ENCODE assay signal across 8 cellular contexts in the genomic region with DNA sequence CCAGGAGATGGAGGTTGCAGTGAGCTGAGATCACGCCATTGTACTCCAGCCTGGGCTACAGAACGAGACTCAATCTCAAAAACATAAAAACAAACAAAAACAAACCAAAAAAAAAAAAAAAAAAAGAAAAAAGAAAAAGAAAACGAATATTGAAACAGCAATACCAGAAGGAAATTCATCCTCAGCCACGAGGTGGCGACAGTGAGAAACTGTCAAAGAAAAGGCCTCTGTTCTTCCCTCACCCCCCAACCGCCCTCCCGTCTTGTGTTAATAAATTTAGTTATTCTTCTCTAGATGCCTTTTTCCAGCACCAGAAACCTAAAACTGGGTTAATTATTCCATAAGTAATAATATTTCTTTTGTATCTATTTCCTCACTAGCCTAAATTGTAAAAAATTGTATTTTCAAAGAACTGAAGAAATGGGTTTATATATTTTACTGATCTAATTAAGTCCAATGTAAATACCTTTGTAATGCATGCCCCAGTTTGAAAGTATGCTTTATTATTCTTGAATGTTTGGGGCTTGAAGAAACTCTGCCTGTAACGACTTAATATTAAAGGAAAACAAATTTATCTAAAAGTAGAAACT. TPM values are rescaled to one million over a fixed set of nuclear protein-coding genes. Genes with fewer than 3 reads are reported as not detected.
A peak's percentile ranks its signal among the peaks of the same experiment; 100 is the strongest.
DNase-seq lines count a peak whose midpoint lies in the region; ATAC-seq and TF ChIP-seq lines count a peak whose summit lies in the region.

No MANE protein-coding gene starts in this region.

- H3K27me3 ChIP-seq in foreskin keratinocyte = no peaks in the 10 kb centered on the region

- ATAC-seq in foreskin keratinocyte = no peak
- no peak for ATAC-seq in GM18861 (IDR thresholded peaks at IDR 0.05; ENCODE audit: unreplicated experiment)
- no peak for ATAC-seq in GM18519 (IDR thresholded peaks at IDR 0.05; ENCODE audit: low FRiP score, unreplicated experiment)

- peak; percentile 50 for DNase-seq in ACHN
- peak; percentile 48 for DNase-seq in NB4 (ENCODE audit: low read depth)
- DNase-seq in activated CD8-positive, alpha-beta memory T cell treated with anti-CD3 and anti-CD28 coated beads, Interleukin-2, amount 50 U/mL, for 4 hours = peak; percentile 63
- DNase-seq in foreskin keratinocyte = no peak
- peak; percentile 54 for DNase-seq in stimulated activated CD4-positive, alpha-beta T cell treated with anti-CD3 and anti-CD28 coated beads, Interleukin-4, amount 100 ng/mL, for 24 hours

- in situ Hi-C loops in ACHN (cut with HindIII; ENCODE audit: low pct_ligation_motif_present, low pct_unique_long_range_greater_than_20kb, low sequenced_read_pairs) = no loop called here

- TF ChIP-seq CTCF in GM12875 (IDR thresholded peaks at IDR 0.05; ENCODE audit: borderline replicate concordance, insufficient read depth, low read depth, low read length) (peak; percentile 44; the same call in 1 of the 2 replicates), NB4 (IDR thresholded peaks at IDR 0.05; ENCODE audit: low read depth, low read length) (peak; percentile 58), foreskin keratinocyte (conservative IDR thresholded peaks at IDR 0.05) (peak; percentile 55)

- H3K27ac ChIP-seq in foreskin keratinocyte = no peak overlapping the region

- no peak for TF ChIP-seq POLR2A in NB4 (IDR thresholded peaks at IDR 0.05; ENCODE audit: extremely low read depth, insufficient read length)

- H3K4me1 ChIP-seq in foreskin keratinocyte = no peaks in the 10 kb centered on the region

- no peak overlapping the region for H3K4me3 ChIP-seq in GM12875 (ENCODE audit: low read depth, low read length)
- H3K4me3 ChIP-seq in NB4 (ENCODE audit: low read depth, low read length) = no peak overlapping the region

RNA-seq across cellular contexts. Expression of a gene that starts 38.6 kb away (rescaled TPM):
- 12.1 and 12.2 TPM in 2 replicates for total RNA-seq in foreskin keratinocyte
- polyA plus RNA-seq in foreskin keratinocyte = 2.7 and 3.3 TPM in 2 replicates

RNA-seq across cellular contexts. Expression of a gene that starts 41.4 kb away (rescaled TPM):
- 7.0 TPM in 2 replicates for total RNA-seq in foreskin keratinocyte
- 3.3 and 3.8 TPM in 2 replicates for polyA plus RNA-seq in foreskin keratinocyte

Comparison
In these comparisons a context has a peak if more than half of its experiments do, and no peak if none do; other contexts are left out.
1. DNase-seq: peak in ACHN (single experiment), NB4 (single experiment), activated CD8-positive, alpha-beta memory T cell treated with anti-CD3 and anti-CD28 coated beads, Interleukin-2, amount 50 U/mL, for 4 hours (single experiment) and stimulated activated CD4-positive, alpha-beta T cell treated with anti-CD3 and anti-CD28 coated beads, Interleukin-4, amount 100 ng/mL, for 24 hours (single experiment); none in foreskin keratinocyte (0 of 2).
2. Peak in every context shown above with its lines, with median percentiles within 50 percentile points of each other: CTCF ChIP-seq.